ENCODE assay signal across 40 cellular contexts in the genomic region with DNA sequence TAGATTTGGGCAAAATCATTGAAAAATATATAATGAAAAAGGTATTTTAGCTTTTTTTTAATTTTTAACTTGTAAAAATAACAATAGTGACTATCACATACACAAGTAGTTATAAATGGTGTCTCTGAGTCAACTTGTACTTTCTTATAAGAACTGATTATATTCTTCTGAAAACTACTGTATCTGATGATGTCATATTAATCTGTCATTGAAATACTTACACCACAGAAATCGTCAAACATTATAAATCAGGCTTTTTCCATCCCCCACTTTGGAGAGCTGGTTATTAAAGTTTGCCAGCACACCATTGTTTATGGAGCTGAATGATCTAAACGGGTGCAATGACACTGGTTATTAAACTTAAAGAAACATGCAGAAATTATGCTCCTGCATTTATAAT.
"Had no signal": no experiment of that assay in that cellular context is flagged by ENCODE, and none has a peak within 500 bp of the region (broad histone marks: within the 10 kb centered on the region; RNA-seq: fewer than 3 reads in every experiment).

No MANE protein-coding gene starts in this region.

- H3K9me3 ChIP-seq: adrenal gland, ascending aorta, body of pancreas, breast epithelium had no signal

- H3K27me3 ChIP-seq: adrenal gland, ascending aorta, body of pancreas, brain microvascular endothelial cell, breast epithelium, cardiac muscle cell had no signal

- H3K4me1 Mint-ChIP-seq: activated naive CD4-positive, alpha-beta T cell treated with anti-CD3 and anti-CD28 coated beads, Interleukin-2, amount 10 ng/mL, durations not matched to agents 7 days and 5 days; activated naive CD4-positive, alpha-beta T cell treated with anti-CD3 and anti-CD28 coated beads, Interleukin-2, amount 50 U/mL, for 24 hours; activated naive CD8-positive, alpha-beta T cell treated with anti-CD3 and anti-CD28 coated beads for 36 hours; activated naive CD8-positive, alpha-beta T cell treated with anti-CD3 and anti-CD28 coated beads, Interleukin-2, amount 10 ng/mL, durations not matched to agents 7 days and 5 days; activated naive CD8-positive, alpha-beta T cell treated with anti-CD3 and anti-CD28 coated beads, Interleukin-2, amount 50 U/mL, for 24 hours; activated T-helper 17 cell treated with anti-CD3 and anti-CD28 coated beads, Interleukin-2, amount 50 U/mL, for 72 hours; central memory CD8-positive, alpha-beta T cell had no signal

- H3K9me3 Mint-ChIP-seq: activated naive CD8-positive, alpha-beta T cell treated with anti-CD3 and anti-CD28 coated beads for 36 hours; activated T-helper 1 cell treated with anti-CD3 and anti-CD28 coated beads, Interleukin-12 subunit alpha, Interleukin-12 subunit beta, Interleukin-2, Interleukin-4 antibody, amounts not matched to agents 30 ng/mL and 10 ng/mL and 1 ng/mL, durations not matched to agents 14 hours and 24 hours and 36 hours had no signal

- H3K27ac ChIP-seq: adrenal gland, ascending aorta, body of pancreas, brain microvascular endothelial cell, breast epithelium, cardiac muscle cell had no signal

- H3K36me3 ChIP-seq: adrenal gland, ascending aorta, brain microvascular endothelial cell, breast epithelium, cardiac muscle cell had no signal

- H3K27me3 Mint-ChIP-seq: activated naive CD4-positive, alpha-beta T cell treated with anti-CD3 and anti-CD28 coated beads, Interleukin-2, amount 10 ng/mL, durations not matched to agents 7 days and 5 days; activated naive CD4-positive, alpha-beta T cell treated with anti-CD3 and anti-CD28 coated beads, Interleukin-2, amount 50 U/mL, for 24 hours; activated naive CD8-positive, alpha-beta T cell; activated naive CD8-positive, alpha-beta T cell treated with anti-CD3 and anti-CD28 coated beads for 36 hours; activated naive CD8-positive, alpha-beta T cell treated with anti-CD3 and anti-CD28 coated beads, Interleukin-2, amount 10 ng/mL, durations not matched to agents 7 days and 5 days; activated naive CD8-positive, alpha-beta T cell treated with anti-CD3 and anti-CD28 coated beads, Interleukin-2, amount 50 U/mL, for 24 hours; activated T-cell treated with anti-CD3 and anti-CD28 coated beads, Interleukin-2, amount 50 U/mL, for 24 hours; activated T-helper 17 cell treated with anti-CD3 and anti-CD28 coated beads, Interleukin-2, amount 50 U/mL, for 72 hours; central memory CD8-positive, alpha-beta T cell had no signal

- H3K4me3 Mint-ChIP-seq: activated naive CD4-positive, alpha-beta T cell treated with anti-CD3 and anti-CD28 coated beads for 36 hours; activated naive CD4-positive, alpha-beta T cell treated with anti-CD3 and anti-CD28 coated beads, Interleukin-2, amount 10 ng/mL, durations not matched to agents 7 days and 5 days; activated naive CD4-positive, alpha-beta T cell treated with anti-CD3 and anti-CD28 coated beads, Interleukin-2, amount 50 U/mL, for 24 hours; activated naive CD8-positive, alpha-beta T cell; activated naive CD8-positive, alpha-beta T cell treated with anti-CD3 and anti-CD28 coated beads for 36 hours; activated naive CD8-positive, alpha-beta T cell treated with anti-CD3 and anti-CD28 coated beads, Interleukin-2, amount 10 ng/mL, durations not matched to agents 7 days and 5 days; activated naive CD8-positive, alpha-beta T cell treated with anti-CD3 and anti-CD28 coated beads, Interleukin-2, amount 50 U/mL, for 24 hours; activated T-cell treated with anti-CD3 and anti-CD28 coated beads, Interleukin-2, amount 50 U/mL, for 24 hours; activated T-cell treated with anti-CD3 and anti-CD28 coated beads, Interleukin-2, amount 50 U/mL, for 4 hours; activated T-cell treated with anti-CD3 and anti-CD28 coated beads, Interleukin-2, amount 50 U/mL, for 72 hours; activated T-helper 1 cell treated with anti-CD3 and anti-CD28 coated beads, Interleukin-12 subunit alpha, Interleukin-12 subunit beta, Interleukin-2, Interleukin-4 antibody, amounts not matched to agents 30 ng/mL and 10 ng/mL and 1 ng/mL, durations not matched to agents 14 hours and 24 hours and 36 hours; activated T-helper 17 cell treated with anti-CD3 and anti-CD28 coated beads, Interleukin-2, amount 50 U/mL, for 72 hours; brain; central memory CD8-positive, alpha-beta T cell had no signal

- H3K27ac Mint-ChIP-seq: activated naive CD4-positive, alpha-beta T cell treated with anti-CD3 and anti-CD28 coated beads for 36 hours; activated naive CD4-positive, alpha-beta T cell treated with anti-CD3 and anti-CD28 coated beads, Interleukin-2, amount 10 ng/mL, durations not matched to agents 7 days and 5 days; activated naive CD4-positive, alpha-beta T cell treated with anti-CD3 and anti-CD28 coated beads, Interleukin-2, amount 50 U/mL, for 24 hours; activated naive CD4-positive, alpha-beta T cell treated with anti-CD3 and anti-CD28 coated beads, Interleukin-2, amount 50 U/mL, for 72 hours; activated naive CD8-positive, alpha-beta T cell; activated naive CD8-positive, alpha-beta T cell treated with anti-CD3 and anti-CD28 coated beads for 36 hours; activated naive CD8-positive, alpha-beta T cell treated with anti-CD3 and anti-CD28 coated beads, Interleukin-2, amount 10 ng/mL, durations not matched to agents 7 days and 5 days; activated naive CD8-positive, alpha-beta T cell treated with anti-CD3 and anti-CD28 coated beads, Interleukin-2, amount 50 U/mL, for 24 hours; activated T-cell treated with anti-CD3 and anti-CD28 coated beads, Interleukin-2, amount 50 U/mL, for 24 hours; activated T-cell treated with anti-CD3 and anti-CD28 coated beads, Interleukin-2, amount 50 U/mL, for 72 hours; activated T-helper 1 cell treated with anti-CD3 and anti-CD28 coated beads, Interleukin-12 subunit alpha, Interleukin-12 subunit beta, Interleukin-2, Interleukin-4 antibody, amounts not matched to agents 30 ng/mL and 10 ng/mL and 1 ng/mL, durations not matched to agents 14 hours and 24 hours and 36 hours; activated T-helper 17 cell treated with anti-CD3 and anti-CD28 coated beads, Interleukin-2, amount 50 U/mL, for 72 hours; activated T-helper 2 cell treated with anti-CD3 and anti-CD28 coated beads, Interferon-gamma antibody, Interleukin-2, Interleukin-4, amounts not matched to agents 10 μg/mL and 5 μg/mL and 100 μg/mL, durations not matched to agents 14 hours and 24 hours and 36 hours; brain had no signal

- H3K36me3 Mint-ChIP-seq: activated naive CD4-positive, alpha-beta T cell treated with anti-CD3 and anti-CD28 coated beads, Interleukin-2, amount 10 ng/mL, durations not matched to agents 7 days and 5 days; activated naive CD4-positive, alpha-beta T cell treated with anti-CD3 and anti-CD28 coated beads, Interleukin-2, amount 50 U/mL, for 24 hours; activated naive CD4-positive, alpha-beta T cell treated with anti-CD3 and anti-CD28 coated beads, Interleukin-2, amount 50 U/mL, for 72 hours; activated naive CD8-positive, alpha-beta T cell; activated naive CD8-positive, alpha-beta T cell treated with anti-CD3 and anti-CD28 coated beads for 36 hours; activated naive CD8-positive, alpha-beta T cell treated with anti-CD3 and anti-CD28 coated beads, Interleukin-2, amount 10 ng/mL, durations not matched to agents 7 days and 5 days; brain had no signal

- ATAC-seq: activated naive CD4-positive, alpha-beta T cell treated with anti-CD3 and anti-CD28 coated beads, Interleukin-2, amount 50 U/mL, for 72 hours; activated naive CD8-positive, alpha-beta T cell treated with anti-CD3 and anti-CD28 coated beads, Interleukin-2, amount 50 U/mL, for 24 hours; activated T-cell treated with anti-CD3 and anti-CD28 coated beads, Interleukin-2, amount 50 U/mL, for 4 hours; activated T-cell treated with anti-CD3 and anti-CD28 coated beads, Interleukin-2, amount 50 U/mL, for 72 hours; activated T-helper 17 cell treated with anti-CD3 and anti-CD28 coated beads, Interleukin-2, amount 50 U/mL, for 72 hours; body of pancreas had no signal

- H3K4me1 ChIP-seq: adrenal gland, ascending aorta, body of pancreas, breast epithelium had no signal

- FAIRE-seq: astrocyte, bronchial epithelial cell had no signal

- DNase-seq: activated effector memory CD4-positive, alpha-beta T cell treated with anti-CD3 and anti-CD28 coated beads, Interleukin-2, amount 50 U/mL, for 16 hours; activated effector memory CD4-positive, alpha-beta T cell treated with Interleukin-2 at 50 U/mL for 16 hours; activated gamma-delta T cell; activated gamma-delta T cell treated with Interleukin-2 at 50 U/mL for 16 hours; activated naive CD4-positive, alpha-beta T cell; activated naive CD4-positive, alpha-beta T cell treated with anti-CD3 and anti-CD28 coated beads for 36 hours; activated naive CD4-positive, alpha-beta T cell treated with anti-CD3 and anti-CD28 coated beads, Interleukin-2, amount 10 ng/mL, durations not matched to agents 7 days and 5 days; activated naive CD4-positive, alpha-beta T cell treated with anti-CD3 and anti-CD28 coated beads, Interleukin-2, amount 50 U/mL, for 16 hours; activated naive CD4-positive, alpha-beta T cell treated with Interleukin-2 at 50 U/mL for 16 hours; activated naive CD8-positive, alpha-beta T cell treated with anti-CD3 and anti-CD28 coated beads for 36 hours; activated naive CD8-positive, alpha-beta T cell treated with anti-CD3 and anti-CD28 coated beads, Interleukin-2, amount 10 ng/mL, durations not matched to agents 7 days and 5 days; activated naive CD8-positive, alpha-beta T cell treated with anti-CD3 and anti-CD28 coated beads, Interleukin-2, amount 50 U/mL, for 24 hours; activated T-cell treated with anti-CD3 and anti-CD28 coated beads, Interleukin-2, amount 50 U/mL, for 1 hour; activated T-cell treated with anti-CD3 and anti-CD28 coated beads, Interleukin-2, amount 50 U/mL, for 24 hours; activated T-cell treated with anti-CD3 and anti-CD28 coated beads, Interleukin-2, amount 50 U/mL, for 4 hours; activated T-cell treated with anti-CD3 and anti-CD28 coated beads, Interleukin-2, amount 50 U/mL, for 48 hours; activated T-cell treated with anti-CD3 and anti-CD28 coated beads, Interleukin-2, amount 50 U/mL, for 72 hours; adrenal gland; amniotic stem cell; amygdala; anterior cingulate cortex; aorta; body of pancreas; brain microvascular endothelial cell; caudate nucleus; central memory CD4-positive, alpha-beta T cell; cerebellar nuclear complex had no signal

- H3K4me3 ChIP-seq: adrenal gland, ascending aorta, body of pancreas, breast epithelium, cardiac muscle cell had no signal
